ENCODE assay signal across 2 cellular contexts in genomic region chr4:89820005-89820404, GRCh38.
TF ChIP-seq lines count a peak whose summit lies in the region.

No MANE protein-coding gene starts in this region.

TF ChIP-seq in GM12891, 5 proteins besides CTCF, POLR2A, EP300 and RAD21:
- TF ChIP-seq PAX5 (IDR thresholded peaks at IDR 0.05; ENCODE audit: insufficient read depth, low read length, severe bottlenecking) (no peak), TAF1 (IDR thresholded peaks at IDR 0.05; ENCODE audit: low read depth, low read length) (no peak), SPI1 (IDR thresholded peaks at IDR 0.05; ENCODE audit: low read depth, low read length) (0 out of 2 replicates have a peak, but pooled peaks have one; percentile 4), POU2F2 (IDR thresholded peaks at IDR 0.05; ENCODE audit: low read depth, low read length) (no peak), POLR2AphosphoS5 (IDR thresholded peaks at IDR 0.05; ENCODE audit: low read depth, low read length) (no peak)

TF ChIP-seq in K562, 482 proteins besides CTCF, POLR2A, EP300 and RAD21:
- TF ChIP-seq BRD9 (IDR thresholded peaks at IDR 0.05; ENCODE audit: low read depth, partially characterized antibody) (no peak), SPI1 (IDR thresholded peaks at IDR 0.05; ENCODE audit: borderline replicate concordance, low read depth, low read length) (0 out of 2 replicates have a peak, but pooled peaks have one; percentile 21)
TF ChIP-seq in K562: peak in this region for 1.
